16 cellular contexts compared by ENCODE assay signal in the genomic region with DNA sequence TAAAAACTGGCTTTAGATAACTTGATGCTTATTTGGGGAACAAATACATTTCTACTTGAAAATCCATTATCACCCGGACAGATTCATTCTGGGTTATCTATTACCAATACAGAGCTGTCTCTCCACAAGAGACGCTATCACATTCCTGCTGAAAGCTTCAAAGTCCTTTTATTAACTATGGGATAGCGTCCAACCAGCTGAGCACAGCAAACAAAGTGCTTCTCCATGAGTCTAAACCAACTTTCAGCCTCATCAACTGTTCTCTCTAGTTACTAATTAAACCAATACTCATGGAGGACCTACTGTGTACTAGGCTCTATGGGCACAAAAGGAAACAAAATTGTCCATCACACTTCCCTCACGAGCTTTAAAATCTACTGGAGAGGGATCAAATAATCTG.
A peak's percentile ranks its signal among the peaks of the same experiment; 100 is the strongest.
DNase-seq lines count a peak whose midpoint lies in the region; ATAC-seq and TF ChIP-seq lines count a peak whose summit lies in the region.
"Had no signal": no experiment of that assay in that cellular context is flagged by ENCODE, and none has a peak within 500 bp of the region (broad histone marks: within the 10 kb centered on the region; RNA-seq: fewer than 3 reads in every experiment).

No MANE protein-coding gene starts in this region.

- no peaks in the 10 kb centered on the region for H3K79me2 ChIP-seq in osteoblast (ENCODE audit: insufficient read depth, low read length)

- no peak overlapping the region for H3K4me2 ChIP-seq in osteoblast (ENCODE audit: insufficient read depth, low read length)
- H3K4me2 ChIP-seq: BLaER1 treated with 17β-estradiol and CSF1 and Interleukin-3, amounts not matched to agents 10 nM and 100 nM had no signal

- H3K4me3 ChIP-seq in right cardiac atrium (ENCODE audit: low read length) (no peak overlapping the region), left ventricle myocardium inferior (no peak overlapping the region), osteoblast (ENCODE audit: insufficient read depth, low read length) (no peak overlapping the region), SJCRH30 (no peak overlapping the region)
- H3K4me3 ChIP-seq: BLaER1 treated with 17β-estradiol and CSF1 and Interleukin-3, amounts not matched to agents 10 nM and 100 nM had no signal

- H3K4me1 ChIP-seq in right cardiac atrium (ENCODE audit: control insufficient read depth, insufficient read depth, low read length), result peaks cover 6% of the 10 kb centered on the region
- H3K4me1 ChIP-seq in left ventricle myocardium inferior, result no peaks in the 10 kb centered on the region
- no peaks in the 10 kb centered on the region for H3K4me1 ChIP-seq in osteoblast (ENCODE audit: insufficient read depth, low read length)
- no peaks in the 10 kb centered on the region for H3K4me1 ChIP-seq in SJCRH30
- H3K4me1 ChIP-seq: BLaER1 treated with 17β-estradiol and CSF1 and Interleukin-3, amounts not matched to agents 10 nM and 100 nM had no signal

- peak in 1 of 2 donors; percentile 52 for ATAC-seq in right cardiac atrium
- ATAC-seq in left colon, result peak; percentile 82

- DNase-seq in right cardiac atrium (no peak), left ventricle myocardium inferior (no peak), left colon (no peak), osteoblast (ENCODE audit: insufficient read length, low spot score, missing footprints) (peak; percentile 76), NCI-H2081 (lab: John Stamatoyannopoulos, UW) (no peak), SJCRH30 (no peak), OCI-M2 (lab: John Stamatoyannopoulos, UW; ENCODE audit: unreplicated experiment) (no peak)
- DNase-seq: EL; HCEC 1CT; NCI-H1417 treated with DMSO at 0.1 percent for 48 hours; NCI-H1930; NCI-H2171; NCI-H446; NK-92 treated with Interleukin-12 subunit alpha and Interleukin-12 subunit beta, amount 100 ng/mL, for 24 hours; RPMI8226 had no signal

- H2AFZ ChIP-seq in osteoblast (ENCODE audit: low read length), result no peak overlapping the region

- H4K20me1 ChIP-seq in osteoblast (ENCODE audit: insufficient read depth, low read length), result no peaks in the 10 kb centered on the region
- H4K20me1 ChIP-seq: BLaER1 treated with 17β-estradiol and CSF1 and Interleukin-3, amounts not matched to agents 10 nM and 100 nM had no signal

- H3K27me3 ChIP-seq in right cardiac atrium (ENCODE audit: control insufficient read depth, insufficient read depth), result no peaks in the 10 kb centered on the region
- no peaks in the 10 kb centered on the region for H3K27me3 ChIP-seq in left ventricle myocardium inferior (ENCODE audit: low read depth)
- no peaks in the 10 kb centered on the region for H3K27me3 ChIP-seq in osteoblast (ENCODE audit: insufficient read depth, low read length)
- H3K27me3 ChIP-seq in SJCRH30, result no peaks in the 10 kb centered on the region
- H3K27me3 ChIP-seq: BLaER1 treated with 17β-estradiol and CSF1 and Interleukin-3, amounts not matched to agents 10 nM and 100 nM had no signal

- intact Hi-C loops in right cardiac atrium (cut with DNase I) (no loop called here), left ventricle myocardium inferior (cut with micrococcal nuclease) (no loop called here), left colon (cut with DNase I, micrococcal nuclease) (no loop called here)

- TF ChIP-seq CTCF in left ventricle myocardium inferior (IDR thresholded peaks at IDR 0.05; ENCODE audit: borderline replicate concordance), result no peak
- no peak for TF ChIP-seq CTCF in osteoblast (IDR thresholded peaks at IDR 0.05; ENCODE audit: extremely low read depth, low read depth, low read length)

- 50% methylated on average over 4 of the region's 4 CpGs for WGBS in right cardiac atrium

- no peaks in the 10 kb centered on the region for H3K36me3 ChIP-seq in left ventricle myocardium inferior
- no peaks in the 10 kb centered on the region for H3K36me3 ChIP-seq in osteoblast (ENCODE audit: insufficient read depth, low read length)
- no peaks in the 10 kb centered on the region for H3K36me3 ChIP-seq in SJCRH30

- H3K27ac ChIP-seq in right cardiac atrium (ENCODE audit: low read length), result peak overlapping the region; percentile 66
- H3K27ac ChIP-seq in left ventricle myocardium inferior (replicated peaks), result no peak overlapping the region
- no peak overlapping the region for H3K27ac ChIP-seq in osteoblast (ENCODE audit: low read depth, low read length)
- no peak overlapping the region for H3K27ac ChIP-seq in SJCRH30
- H3K27ac ChIP-seq: BLaER1 treated with 17β-estradiol and CSF1 and Interleukin-3, amounts not matched to agents 10 nM and 100 nM had no signal

- H3K9me3 ChIP-seq in right cardiac atrium (ENCODE audit: control insufficient read depth, low read length) (no peaks in the 10 kb centered on the region), left ventricle myocardium inferior (replicated peaks) (no peaks in the 10 kb centered on the region), osteoblast (ENCODE audit: low read depth, low read length) (no peaks in the 10 kb centered on the region), SJCRH30 (replicated peaks) (no peaks in the 10 kb centered on the region)
- H3K9me3 ChIP-seq: BLaER1 treated with 17β-estradiol and CSF1 and Interleukin-3, amounts not matched to agents 10 nM and 100 nM had no signal
